In the genomic region with DNA sequence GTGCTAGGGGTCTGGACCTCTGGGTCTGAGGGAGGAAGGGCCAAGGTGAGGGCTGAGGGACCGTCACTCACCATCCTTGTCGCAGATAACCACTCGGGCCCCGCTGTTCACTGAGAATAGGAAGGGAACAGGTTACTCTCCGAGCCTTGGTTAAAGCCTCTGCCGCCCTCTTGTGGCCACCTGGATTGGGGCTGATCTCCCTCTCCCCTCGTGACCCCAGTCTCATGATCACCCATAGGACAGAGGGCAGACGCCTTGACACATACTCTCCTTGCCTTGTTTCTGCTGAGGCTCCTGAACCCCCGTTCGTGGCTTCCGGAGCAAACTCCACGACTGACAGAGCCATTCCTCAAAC, we compare ENCODE assay signal across 8 cellular contexts.
DNase-seq lines count a peak whose midpoint lies in the region; ATAC-seq and TF ChIP-seq lines count a peak whose summit lies in the region.

No MANE protein-coding gene starts in this region.

- H3K4me1 ChIP-seq in HUES48 (ENCODE audit: control insufficient read depth, insufficient read depth, low read length) (no peaks in the 10 kb centered on the region), NT2/D1 (ENCODE audit: insufficient read depth, insufficient read length) (no peaks in the 10 kb centered on the region)

- H3K9me3 ChIP-seq in HUES48 (ENCODE audit: control insufficient read depth, insufficient read depth, low read length) (no peaks in the 10 kb centered on the region), NT2/D1 (ENCODE audit: insufficient read depth, low read length) (no peaks in the 10 kb centered on the region)

- DNase-seq in AG09319 (ENCODE audit: extremely low read depth, low read depth) (peak; percentile 62), NT2/D1 (ENCODE audit: low read depth, low spot score) (peak; percentile 75), epidermal melanocyte (ENCODE audit: insufficient read length, low spot score) (peak; percentile 80), midbrain (lab: John Stamatoyannopoulos, UW) (peak; percentile 93)
- peak; percentile 84 for DNase-seq in activated CD8-positive, alpha-beta memory T cell treated with anti-CD3 and anti-CD28 coated beads, Interleukin-2, amount 50 U/mL, for 24 hours (ENCODE audit: extremely low read depth)
- peak; percentile 83 for DNase-seq in stimulated activated CD8-positive, alpha-beta memory T cell treated with anti-CD3 and anti-CD28 coated beads, Interleukin-15, amount 100 ng/mL, for 48 hours (ENCODE audit: low read depth in 2 of 2)

- peak overlapping the region; percentile 90 for H3K27ac ChIP-seq in HUES48 (ENCODE audit: low read depth, low read length)

- ATAC-seq in GM19035 (IDR thresholded peaks at IDR 0.05; ENCODE audit: unreplicated experiment) = peak; percentile 77

- H3K27me3 ChIP-seq in HUES48 (ENCODE audit: control insufficient read depth, insufficient read depth, low read length) (no peaks in the 10 kb centered on the region), NT2/D1 (ENCODE audit: insufficient read depth, insufficient read length) (no peaks in the 10 kb centered on the region)

- H3K4me3 ChIP-seq in HUES48 (ENCODE audit: low read depth, low read length) (peak overlapping the region; percentile 64), NT2/D1 (ENCODE audit: insufficient read length, low read depth) (peak overlapping the region; percentile 52)

- peak; percentile 96 for TF ChIP-seq CTCF in AG09319 (IDR thresholded peaks at IDR 0.05; ENCODE audit: low read depth, low read length)

- H3K9ac ChIP-seq in HUES48 (ENCODE audit: low read depth, low read length) (peak overlapping the region; percentile 38; the same call in 1 of the 2 replicates), NT2/D1 (ENCODE audit: insufficient read length, low read depth) (peak overlapping the region; percentile 85)

- peaks cover 4% of the 10 kb centered on the region for H3K36me3 ChIP-seq in HUES48 (ENCODE audit: control insufficient read depth, insufficient read depth, low read length)
- no peaks in the 10 kb centered on the region for H3K36me3 ChIP-seq in NT2/D1 (ENCODE audit: insufficient read depth, insufficient read length, low read length)

Comparison
In these comparisons a context has a peak if more than half of its experiments do, and no peak if none do; other contexts are left out.
1. Peak in every context shown above with its lines: DNase-seq, ATAC-seq, H3K4me3 ChIP-seq and H3K27ac ChIP-seq.